12 cellular contexts compared by ENCODE assay signal in genomic region chr5:61701877-61702602, GRCh38.
DNase-seq lines count a peak whose midpoint lies in the region; ATAC-seq, FAIRE-seq and TF ChIP-seq lines count a peak whose summit lies in the region.
"Had no signal": no experiment of that assay in that cellular context is flagged by ENCODE, and none has a peak within 500 bp of the region (broad histone marks: within the 10 kb centered on the region; RNA-seq: fewer than 3 reads in every experiment).

No MANE protein-coding gene starts in this region.

- no peaks in the 10 kb centered on the region; the same call in 2 of the 3 replicates for H3K9me3 ChIP-seq in GM12878 (replicated peaks; ENCODE audit: control insufficient read depth, insufficient read depth, low read length)
- H3K9me3 ChIP-seq in esophagus squamous epithelium, result no peaks in the 10 kb centered on the region
- no peaks in the 10 kb centered on the region for H3K9me3 ChIP-seq in gastrocnemius medialis
- no peaks in the 10 kb centered on the region for H3K9me3 ChIP-seq in gastroesophageal sphincter

- in situ Hi-C loops in GM13976 (cut with MboI; ENCODE audit: low sequenced_read_pairs, unreplicated experiment) (no loop called here), GM12878 (cut with MboI) (no loop called here), gastrocnemius medialis (cut with MboI; ENCODE audit: low sequenced_read_pairs in 4 of 4) (no loop called here)

- H2AFZ ChIP-seq in GM12878 (ENCODE audit: control insufficient read depth, low read depth, low read length), result no peak overlapping the region

- RAD21 ChIA-PET in GM12878 (lab: Charles Lee; ENCODE audit: unreplicated experiment), result no interaction called here

- DNase-seq in GM13976 (ENCODE audit: low spot score), result peak; percentile 39
- DNase-seq in GM12878 (ENCODE audit: low read depth, low spot score), result no peak
- no peak for DNase-seq in esophagus squamous epithelium (lab: John Stamatoyannopoulos, UW)
- DNase-seq in gastrocnemius medialis, result no peak
- DNase-seq in 8988T, result no peak
- DNase-seq: activated T-cell treated with anti-CD3 and anti-CD28 coated beads for 4 hours; NCI-H446 treated with DMSO at 0.1 percent for 48 hours; stimulated activated naive CD8-positive, alpha-beta T cell treated with anti-CD3 and anti-CD28 coated beads, Interleukin-15, amount 100 ng/mL, for 72 hours; SW 1271 had no signal

- no peaks in the 10 kb centered on the region for H3K79me2 ChIP-seq in GM12878 (ENCODE audit: control insufficient read depth, insufficient read depth, low read length)

- H3K36me3 ChIP-seq in GM12878 (ENCODE audit: control insufficient read depth in 2 of 2, insufficient read depth in 2 of 2, low read length in 1 of 2) (no peaks in the 10 kb centered on the region), esophagus squamous epithelium (no peaks in the 10 kb centered on the region), gastrocnemius medialis (no peaks in the 10 kb centered on the region), gastroesophageal sphincter (no peaks in the 10 kb centered on the region)

- no peak for TF ChIP-seq CTCF in GM13976 (IDR thresholded peaks at IDR 0.05; ENCODE audit: borderline replicate concordance, control extremely low read depth, extremely low read depth, insufficient read depth, missing control alignments)
- no peak for TF ChIP-seq CTCF in GM12878 (IDR thresholded peaks at IDR 0.05 in 2 of 3, conservative IDR thresholded peaks at IDR 0.05 in 1 of 3; ENCODE audit: control insufficient read depth in 2 of 3, extremely low read depth in 1 of 3, insufficient read depth in 1 of 3, low read depth in 3 of 3, low read length in 3 of 3)
- TF ChIP-seq CTCF in esophagus squamous epithelium (IDR thresholded peaks at IDR 0.05), result no peak
- TF ChIP-seq CTCF in gastrocnemius medialis (IDR thresholded peaks at IDR 0.05 in 4 of 5, conservative IDR thresholded peaks at IDR 0.05 in 1 of 5), result no peak
- TF ChIP-seq CTCF in gastroesophageal sphincter (IDR thresholded peaks at IDR 0.05), result no peak

- H3K9ac ChIP-seq in GM12878 (ENCODE audit: control insufficient read depth, insufficient read depth, low read length), result no peak overlapping the region

- intact Hi-C loops in GM12878 (cut with micrococcal nuclease; ENCODE audit: unreplicated experiment) (no loop called here), esophagus squamous epithelium (cut with DNase I) (no loop called here), gastrocnemius medialis (cut with DNase I; ENCODE audit: low total_unique reads) (no loop called here)

- no peak overlapping the region for H3K4me2 ChIP-seq in GM12878 (ENCODE audit: control insufficient read depth, insufficient read depth)

- TF ChIP-seq EP300 in GM12878 (IDR thresholded peaks at IDR 0.05; ENCODE audit: borderline replicate concordance in 1 of 2, control insufficient read depth in 1 of 2, low read depth in 2 of 2, low read length in 2 of 2), result no peak
- no peak for TF ChIP-seq EP300 in gastroesophageal sphincter (IDR thresholded peaks at IDR 0.05)

- CTCF ChIA-PET in GM12878 (lab: Yijun Ruan, JAX), result interaction anchor here (0.6 to 0.8 kb wide), 2 partner anchors 23 to 107 kb away, joined by 3 to 4 read pairs; no protein-coding TSS in a partner anchor

- no TSS peak for BruUV-seq in GM12878 (replicated peaks; lab: Mats Ljungman, UMichigan)

- SMC1A ChIA-PET in GM12878 (lab: Charles Lee; ENCODE audit: uncharacterized antibody, unreplicated experiment), result no interaction called here

- H3K27ac ChIP-seq in GM12878 (ENCODE audit: control insufficient read depth, insufficient read depth) (no peak overlapping the region), esophagus squamous epithelium (no peak overlapping the region), gastrocnemius medialis (no peak overlapping the region), gastroesophageal sphincter (no peak overlapping the region)

- no peaks in the 10 kb centered on the region for H4K20me1 ChIP-seq in GM12878 (ENCODE audit: control insufficient read depth, insufficient read depth)

- peak; percentile 38 for FAIRE-seq in GM12878 (lab: Jason Lieb, UNC)

- ATAC-seq in GM19467 (IDR thresholded peaks at IDR 0.05; ENCODE audit: unreplicated experiment) (peak; percentile 48), HG02973 (IDR thresholded peaks at IDR 0.05; ENCODE audit: unreplicated experiment) (peak; percentile 70), GM12878 (peak; percentile 69), gastrocnemius medialis (no peak), gastroesophageal sphincter (no peak)
- ATAC-seq: stimulated activated naive CD8-positive, alpha-beta T cell treated with anti-CD3 and anti-CD28 coated beads, Interleukin-15, amount 100 ng/mL, for 72 hours had no signal

- no peak for TF ChIP-seq RAD21 in GM12878 (IDR thresholded peaks at IDR 0.05; ENCODE audit: insufficient read depth, low read depth, low read length)

- POLR2A ChIA-PET in GM12878 (lab: Charles Lee), result no interaction called here

- H3K4me3 ChIP-seq in GM12878, result no peak overlapping the region
- H3K4me3 ChIP-seq in esophagus squamous epithelium, result no peak overlapping the region
- no peak overlapping the region for H3K4me3 ChIP-seq in gastrocnemius medialis
- H3K4me3 ChIP-seq in gastroesophageal sphincter, result no peak overlapping the region

- H3K27me3 ChIP-seq in GM12878 (replicated peaks in 1 of 2; ENCODE audit: control insufficient read depth in 2 of 2, insufficient read depth in 2 of 2, low read length in 1 of 2) (no peaks in the 10 kb centered on the region; a peak in 1 of 4 replicates), esophagus squamous epithelium (no peaks in the 10 kb centered on the region), gastrocnemius medialis (no peaks in the 10 kb centered on the region), gastroesophageal sphincter (no peaks in the 10 kb centered on the region)

- TF ChIP-seq POLR2A in GM12878 (IDR thresholded peaks at IDR 0.05; ENCODE audit: low read depth, low read length) (no peak), esophagus squamous epithelium (IDR thresholded peaks at IDR 0.05) (no peak), gastrocnemius medialis (IDR thresholded peaks at IDR 0.05) (no peak), gastroesophageal sphincter (IDR thresholded peaks at IDR 0.05) (no peak)

- WGBS in GM12878 (ENCODE audit: insufficient coverage, insufficient replicate concordance, low lambda C conversion rate, missing lambda C conversion rate), result 33% methylated on average over 4 of the region's 4 CpGs
- WGBS in esophagus squamous epithelium, 2 donors, result 52 to 59% methylated on average over 4 of the region's 4 CpGs
- 59 to 60% methylated on average over 1 to 4 of the region's 4 CpGs for WGBS in gastroesophageal sphincter (ENCODE audit: low coverage in 1 of 2), 2 donors

- peaks cover 11% of the 10 kb centered on the region for H3K4me1 ChIP-seq in GM12878 (ENCODE audit: control insufficient read depth, insufficient read depth, low read length)
- peaks cover 0 to 8% (median 0%) of the 10 kb centered on the region in 3 donors for H3K4me1 ChIP-seq in esophagus squamous epithelium
- H3K4me1 ChIP-seq in gastrocnemius medialis, result no peaks in the 10 kb centered on the region
- no peaks in the 10 kb centered on the region for H3K4me1 ChIP-seq in gastroesophageal sphincter

TF ChIP-seq in GM12878, 131 proteins besides CTCF, POLR2A, EP300 and RAD21 (continues in another document):
- 0 out of 2 replicates have a peak, but pooled peaks have one; percentile 30 for TF ChIP-seq FOXM1 (IDR thresholded peaks at IDR 0.05; ENCODE audit: low read depth, low read length)
- peak; percentile 60; the same call in 1 of the 2 replicates for TF ChIP-seq NFIC (IDR thresholded peaks at IDR 0.05; ENCODE audit: low read depth, low read length)
- TF ChIP-seq CEBPB (IDR thresholded peaks at IDR 0.05; ENCODE audit: borderline replicate concordance in 1 of 2, low read depth in 2 of 2, low read length in 2 of 2), result no peak
- TF ChIP-seq CBX5 (IDR thresholded peaks at IDR 0.05; ENCODE audit: low read depth), result no peak
- TF ChIP-seq EED (IDR thresholded peaks at IDR 0.05; ENCODE audit: low read depth), result 0 out of 2 replicates have a peak, but pooled peaks have one; percentile 31
- TF ChIP-seq BCL11A (IDR thresholded peaks at IDR 0.05; ENCODE audit: low read depth, low read length), result 0 out of 2 replicates have a peak, but pooled peaks have one; percentile 43
- 0 out of 2 replicates have a peak, but pooled peaks have one; percentile 13 for TF ChIP-seq SPI1 (IDR thresholded peaks at IDR 0.05; ENCODE audit: borderline replicate concordance, insufficient read depth, low read depth, low read length)
- 0 out of 2 replicates have a peak, but pooled peaks have one; percentile 24 for TF ChIP-seq TCF12 (IDR thresholded peaks at IDR 0.05; ENCODE audit: low read depth, low read length)
- TF ChIP-seq, protein P1, sequence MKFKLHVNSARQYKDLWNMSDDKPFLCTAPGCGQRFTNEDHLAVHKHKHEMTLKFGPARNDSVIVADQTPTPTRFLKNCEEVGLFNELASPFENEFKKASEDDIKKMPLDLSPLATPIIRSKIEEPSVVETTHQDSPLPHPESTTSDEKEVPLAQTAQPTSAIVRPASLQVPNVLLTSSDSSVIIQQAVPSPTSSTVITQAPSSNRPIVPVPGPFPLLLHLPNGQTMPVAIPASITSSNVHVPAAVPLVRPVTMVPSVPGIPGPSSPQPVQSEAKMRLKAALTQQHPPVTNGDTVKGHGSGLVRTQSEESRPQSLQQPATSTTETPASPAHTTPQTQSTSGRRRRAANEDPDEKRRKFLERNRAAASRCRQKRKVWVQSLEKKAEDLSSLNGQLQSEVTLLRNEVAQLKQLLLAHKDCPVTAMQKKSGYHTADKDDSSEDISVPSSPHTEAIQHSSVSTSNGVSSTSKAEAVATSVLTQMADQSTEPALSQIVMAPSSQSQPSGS (IDR thresholded peaks at IDR 0.05; ENCODE audit: low read length), result peak; percentile 65; the same call in 1 of the 2 replicates
- TF ChIP-seq NFYA (IDR thresholded peaks at IDR 0.05; ENCODE audit: borderline replicate concordance, low read depth, low read length), result no peak
- no peak for TF ChIP-seq NRF1 (conservative IDR thresholded peaks at IDR 0.05; ENCODE audit: low read depth, low read length)
- TF ChIP-seq NBN (IDR thresholded peaks at IDR 0.05), result no peak
- TF ChIP-seq NR2C1 (IDR thresholded peaks at IDR 0.05), result no peak

Comparison
In these comparisons a context has a peak if more than half of its experiments do, and no peak if none do; other contexts are left out.
1. ATAC-seq: peak in GM19467 (single experiment), HG02973 (single experiment) and GM12878 (single experiment); none in gastrocnemius medialis (0 of 2) and gastroesophageal sphincter (single experiment).